Comparison of ENCODE assay signal across 8 cellular contexts in the genomic region with DNA sequence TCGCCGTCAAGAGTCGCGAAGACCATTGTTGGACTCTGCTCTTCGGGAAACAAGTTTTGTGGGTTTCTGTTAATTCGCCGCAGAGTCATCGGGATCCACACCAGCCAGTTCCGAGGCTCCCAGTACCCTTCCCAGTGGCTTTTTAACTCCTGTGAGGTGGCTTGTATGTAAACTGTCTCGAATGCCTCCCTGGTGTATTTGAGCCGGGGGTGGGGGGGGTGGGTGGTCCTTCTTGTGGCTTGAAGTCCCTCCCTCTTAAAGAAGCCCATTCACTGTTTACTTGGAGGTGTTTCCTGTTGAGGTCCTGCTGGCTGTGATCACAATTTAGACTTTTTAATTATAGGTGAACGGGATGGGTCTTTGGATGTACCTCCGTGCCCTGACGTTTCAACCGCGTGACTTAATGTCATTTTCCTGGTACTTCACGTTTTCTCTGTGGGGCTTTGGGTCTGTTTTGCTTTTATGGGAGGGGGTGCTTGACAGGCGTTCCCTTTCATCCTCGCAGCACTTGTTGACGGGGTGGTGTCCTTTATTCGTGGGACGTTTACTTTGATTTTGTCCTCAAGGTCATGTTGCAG. TPM values are rescaled to one million over a fixed set of nuclear protein-coding genes. Genes with fewer than 3 reads are reported as not detected.
A peak's percentile ranks its signal among the peaks of the same experiment; 100 is the strongest.
DNase-seq lines count a peak whose midpoint lies in the region; ATAC-seq, FAIRE-seq and TF ChIP-seq lines count a peak whose summit lies in the region.

No MANE protein-coding gene starts in this region.

- POLR2A ChIA-PET in A549 (lab: Yijun Ruan, JAX) = no interaction called here

- H2AFZ ChIP-seq in neuron (ENCODE audit: low read depth, low read length) = no peak overlapping the region

- no peak for TF ChIP-seq EP300 in A549 (IDR thresholded peaks at IDR 0.05)

- no peak for TF ChIP-seq RAD21 in A549 (conservative IDR thresholded peaks at IDR 0.05 in 1 of 2, IDR thresholded peaks at IDR 0.05 in 1 of 2)

- FAIRE-seq in A549 (lab: Jason Lieb, UNC) (no peak), GM12891 (lab: Jason Lieb, UNC) (peak; percentile 48), frontal cortex (lab: Jason Lieb, UNC) (no peak)

- peak overlapping the region; percentile 99 for H3K4me2 ChIP-seq in A549

- TF ChIP-seq CTCF in A549 (IDR thresholded peaks at IDR 0.05) = no peak
- TF ChIP-seq CTCF in epithelial cell of proximal tubule (conservative IDR thresholded peaks at IDR 0.05; ENCODE audit: low read depth, low read length) = no peak

- ATAC-seq in A549 (no peak), GM21360 (IDR thresholded peaks at IDR 0.05; ENCODE audit: unreplicated experiment) (no peak)

- peak overlapping the region; percentile 86 for H3K4me3 ChIP-seq in A549
- peak overlapping the region; percentile 82 for H3K4me3 ChIP-seq in epithelial cell of proximal tubule (ENCODE audit: low read depth, low read length)
- peak overlapping the region; percentile 68 for H3K4me3 ChIP-seq in neuron (ENCODE audit: low read length)

- H3K27me3 ChIP-seq in neuron (ENCODE audit: insufficient read depth, low read length) = no peaks in the 10 kb centered on the region

- TF ChIP-seq POLR2A in A549 (IDR thresholded peaks at IDR 0.05; ENCODE audit: low read length) (no peak), GM12891 (IDR thresholded peaks at IDR 0.05; ENCODE audit: low read depth, low read length) (no peak)

- CTCF ChIA-PET in A549 (lab: Yijun Ruan, JAX) = interaction anchor here (1.3 kb wide), 1 partner anchor 12 kb away, joined by 4 read pairs; no protein-coding TSS in a partner anchor

- 1% methylated on average over 22 of the region's 22 CpGs for WGBS in A549 (ENCODE audit: missing lambda C conversion rate)

- H3K36me3 ChIP-seq in neuron (ENCODE audit: insufficient read depth, low read length) = peaks cover 4% of the 10 kb centered on the region

- peaks cover 28% of the 10 kb centered on the region for H3K4me1 ChIP-seq in A549
- peaks cover 16% of the 10 kb centered on the region for H3K4me1 ChIP-seq in neuron (ENCODE audit: insufficient read depth, low read length)

- in situ Hi-C loops in SK-MEL-5 (cut with HindIII; ENCODE audit: low pct_unique_long_range_greater_than_20kb, low sequenced_read_pairs) = no loop called here

- H3K9me3 ChIP-seq in A549 = no peaks in the 10 kb centered on the region
- H3K9me3 ChIP-seq in neuron (ENCODE audit: low read length) = no peaks in the 10 kb centered on the region

- DNase-seq in A549 (ENCODE audit: low read depth in 1 of 2, low spot score in 1 of 2) = peak; percentile 43 to 48
- no peak for DNase-seq in GM12891 (ENCODE audit: insufficient read length, low spot score)
- peak; percentile 34 for DNase-seq in SK-MEL-5 (ENCODE audit: low read depth, low spot score)
- DNase-seq in epithelial cell of proximal tubule (ENCODE audit: low read depth) = no peak
- no peak for DNase-seq in frontal cortex (ENCODE audit: low spot score in 2 of 2)
- no peak for DNase-seq in germinal center (ENCODE audit: low spot score)

- peak overlapping the region; percentile 93 to 96 for H3K27ac ChIP-seq in A549

TF ChIP-seq in A549, 52 proteins besides CTCF, POLR2A, EP300 and RAD21:
- TF ChIP-seq CBX8 (IDR thresholded peaks at IDR 0.05) (no peak), EHF (CRISPR knock-in tag; IDR thresholded peaks at IDR 0.05) (no peak), ZSCAN20 (CRISPR knock-in tag; IDR thresholded peaks at IDR 0.05) (no peak), KDM5A (IDR thresholded peaks at IDR 0.05) (no peak), ESRRA (IDR thresholded peaks at IDR 0.05; ENCODE audit: borderline replicate concordance, low read length) (no peak), HDAC2 (IDR thresholded peaks at IDR 0.05) (no peak), ZFP36 (IDR thresholded peaks at IDR 0.05; ENCODE audit: borderline replicate concordance, partially characterized antibody) (no peak), FOSL2 (IDR thresholded peaks at IDR 0.05) (no peak), FOSL2 (CRISPR knock-in tag; IDR thresholded peaks at IDR 0.05) (no peak), MAZ (IDR thresholded peaks at IDR 0.05; ENCODE audit: borderline replicate concordance, low read depth, low read length) (no peak), RNF2 (IDR thresholded peaks at IDR 0.05; ENCODE audit: borderline replicate concordance, low read depth) (no peak), KDM1A (IDR thresholded peaks at IDR 0.05; ENCODE audit: low read depth) (no peak), JUNB (IDR thresholded peaks at IDR 0.05) (no peak), CHD4 (IDR thresholded peaks at IDR 0.05; ENCODE audit: borderline replicate concordance) (no peak)
- TF ChIP-seq, protein P1, sequence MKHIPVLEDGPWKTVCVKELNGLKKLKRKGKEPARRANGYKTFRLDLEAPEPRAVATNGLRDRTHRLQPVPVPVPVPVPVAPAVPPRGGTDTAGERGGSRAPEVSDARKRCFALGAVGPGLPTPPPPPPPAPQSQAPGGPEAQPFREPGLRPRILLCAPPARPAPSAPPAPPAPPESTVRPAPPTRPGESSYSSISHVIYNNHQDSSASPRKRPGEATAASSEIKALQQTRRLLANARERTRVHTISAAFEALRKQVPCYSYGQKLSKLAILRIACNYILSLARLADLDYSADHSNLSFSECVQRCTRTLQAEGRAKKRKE (CRISPR knock-in tag; IDR thresholded peaks at IDR 0.05; ENCODE audit: low read depth) = no peak

TF ChIP-seq in GM12891, 5 proteins besides CTCF, POLR2A, EP300 and RAD21:
- TF ChIP-seq PAX5 (IDR thresholded peaks at IDR 0.05; ENCODE audit: insufficient read depth, low read length, severe bottlenecking) = no peak
- TF ChIP-seq SPI1 (IDR thresholded peaks at IDR 0.05; ENCODE audit: low read depth, low read length) = no peak
- no peak for TF ChIP-seq POU2F2 (IDR thresholded peaks at IDR 0.05; ENCODE audit: low read depth, low read length)

RNA-seq across cellular contexts. Expression of a gene that starts 0.8 kb away (rescaled TPM):
- polyA plus RNA-seq in A549 (2011; rRNA removed) (114 and 123 TPM in 2 replicates), A549 (2017; fragmentation: RNase III; extraction: RNeasy Plus Mini Kit Qiagen cat#74134 plus additional on column Dnase treatment) (69.7 to 73.9 TPM (median 73.3 TPM) in 3 replicates)
- polyA plus RNA-seq in A549 (2012; cell fraction: cytosol; rRNA removed) = 36.4 and 40.3 TPM in 2 replicates
- 80.8 and 90.9 TPM in 2 replicates for polyA plus RNA-seq in A549 (2012; cell fraction: nucleus; rRNA removed)
- polyA minus RNA-seq in A549 (2011; rRNA and poly(A)+ RNA removed) = 106 and 143 TPM in 2 replicates
- polyA plus RNA-seq in GM12891 (2012; ENCODE audit: low read depth, missing spikeins) = 31.2 TPM
- total RNA-seq in SK-MEL-5 (2014; rRNA removed; shearing (Covaris generic)) = 90.0 and 101 TPM in 2 replicates
- 32.7 and 55.6 TPM in 2 replicates for polyA plus RNA-seq in SK-MEL-5 (2015; cell fraction: cytosol; rRNA removed)
- polyA plus RNA-seq in SK-MEL-5 (2015; cell fraction: nucleus; rRNA removed) = 110 and 138 TPM in 2 replicates
- total RNA-seq in epithelial cell of proximal tubule (55.8 and 85.9 TPM in 2 replicates), frontal cortex (140 TPM)

Comparison
In these comparisons a context has a peak if more than half of its experiments do, and no peak if none do; other contexts are left out.
1. DNase-seq: peak in A549 (2 of 2) and SK-MEL-5 (single experiment); none in GM12891 (single experiment), epithelial cell of proximal tubule (single experiment), frontal cortex (0 of 2) and germinal center (single experiment).
2. Peak in every context shown above with its lines, with median percentiles within 50 percentile points of each other: H3K4me3 ChIP-seq.